In the genomic region with DNA sequence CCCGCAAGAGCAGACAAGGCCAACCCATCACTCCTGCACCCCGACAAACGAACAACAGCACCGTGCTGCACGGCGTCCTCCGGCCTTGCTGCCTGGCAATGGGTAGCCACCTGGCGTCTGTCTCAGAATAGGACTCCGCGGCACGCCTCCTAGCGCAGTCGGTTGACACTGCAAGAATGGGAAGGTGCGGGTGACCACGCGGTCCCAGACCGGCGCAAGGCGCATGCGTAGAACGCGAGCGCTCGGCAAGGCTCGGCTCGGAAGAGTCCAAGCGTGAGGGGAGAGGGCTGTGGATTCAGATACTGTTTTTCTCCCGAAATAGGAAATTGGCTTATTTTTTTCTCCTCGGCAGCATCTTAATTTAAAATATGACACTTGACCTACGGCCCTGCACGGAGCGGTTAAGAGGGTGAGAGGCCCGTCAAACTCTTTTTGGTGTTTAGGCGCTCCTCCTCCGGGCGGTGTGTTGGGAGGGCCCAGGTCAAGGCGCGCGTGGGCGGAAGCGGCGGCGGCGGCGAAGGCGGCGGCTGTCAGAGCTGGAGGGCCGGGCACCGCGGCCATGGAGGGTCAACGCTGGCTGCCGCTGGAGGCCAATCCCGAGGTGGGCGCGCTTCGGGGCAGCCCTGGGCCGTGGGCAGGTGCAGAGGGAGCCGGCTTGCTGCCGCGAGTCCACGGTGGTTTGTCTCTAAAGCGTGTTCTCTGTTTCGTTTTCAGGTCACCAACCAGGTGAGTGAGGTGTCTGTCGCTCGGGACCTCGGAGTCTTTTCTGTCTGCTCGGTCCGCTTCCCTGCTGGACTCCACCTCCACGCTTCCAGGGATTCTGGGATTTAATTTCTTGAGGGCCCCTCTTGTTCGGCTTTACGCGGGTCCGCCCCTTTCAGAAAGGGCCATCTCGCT, we compare ENCODE assay signal across 8 cellular contexts. TPM values are rescaled to one million over a fixed set of nuclear protein-coding genes. Genes with fewer than 3 reads are reported as not detected.
DNase-seq lines count a peak whose midpoint lies in the region; ATAC-seq and TF ChIP-seq lines count a peak whose summit lies in the region.

Gene UCHL3 (plus strand): TSS at position 530 of the 897 bp plus-strand sequence. CDS start 30 bp downstream, at position 560.

- POLR2A ChIA-PET in OCI-LY7 (lab: Charles Lee): interaction anchor here (0.6 to 1.7 kb wide), 11 partner anchors 8 to 1689 kb away, joined by 3 to 8 read pairs (median 4); partner anchors contain the start of genes COMMD6 and TBC1D4

- H3K36me3 ChIP-seq in OCI-LY7 (ENCODE audit: insufficient read depth, low read length): peaks cover 25% of the 10 kb centered on the region

- intact Hi-C loops in OCI-LY7 (cut with micrococcal nuclease; ENCODE audit: unreplicated experiment): loop anchor here (1.0 to 5.0 kb wide), 4 partner anchors 12 to 177 kb away; partner anchors contain the start of genes COMMD6 and TBC1D4

- H2AFZ ChIP-seq in OCI-LY7 (ENCODE audit: low read length): peak within 1 kb of the TSS; percentile 97

- peak within 1 kb of the TSS; percentile 96 for H3K4me2 ChIP-seq in OCI-LY7 (ENCODE audit: low read length)

- peak; percentile 97 for ATAC-seq in GM21515 (IDR thresholded peaks at IDR 0.05; ENCODE audit: unreplicated experiment)

- no TSS peak for BruUV-seq in OCI-LY7 (replicated peaks; lab: Mats Ljungman, UMichigan)

- H3K4me3 ChIP-seq in OCI-LY7 (ENCODE audit: low read depth, low read length, poor library complexity, severe bottlenecking) (peak within 1 kb of the TSS; percentile 97), mononuclear cell (ENCODE audit: low read length) (peak within 1 kb of the TSS; percentile 93)

- H3K27me3 ChIP-seq in mononuclear cell (ENCODE audit: insufficient read depth, low read length): no peaks in the 10 kb centered on the region

- TF ChIP-seq CTCF in OCI-LY7 (conservative IDR thresholded peaks at IDR 0.05; ENCODE audit: low read length): peak; percentile 82

- no peaks in the 10 kb centered on the region for H3K9me2 ChIP-seq in OCI-LY7 (ENCODE audit: insufficient read depth, low read length)

- peaks cover 26% of the 10 kb centered on the region; the same call in 1 of the 2 replicates for H3K79me2 ChIP-seq in OCI-LY7 (ENCODE audit: insufficient read depth, low read depth, low read length)

- CTCF ChIA-PET in OCI-LY7 (lab: Charles Lee; ENCODE audit: unreplicated experiment): no interaction called here

- peak; percentile 72 for DNase-seq in DMS 273 treated with DMSO at 0.1 percent for 48 hours (lab: John Stamatoyannopoulos, UW)
- DNase-seq in HuH-7.5 (ENCODE audit: low spot score): peak; percentile 83
- peak; percentile 99 for DNase-seq in OCI-LY7 (ENCODE audit: low spot score)
- peak; percentile 97 for DNase-seq in activated T-cell treated with anti-CD3 and anti-CD28 coated beads for 24 hours (ENCODE audit: low read depth)
- peak; percentile 88 for DNase-seq in epidermal melanocyte (ENCODE audit: insufficient read length, low spot score)
- peak; percentile 95 for DNase-seq in stimulated activated CD8-positive, alpha-beta memory T cell treated with anti-CD3 and anti-CD28 coated beads, Interleukin-4, amount 100 ng/mL, for 24 hours (ENCODE audit: low read depth)

- peaks cover 31% of the 10 kb centered on the region for H3K4me1 ChIP-seq in OCI-LY7 (ENCODE audit: insufficient read depth, low read length, poor library complexity, severe bottlenecking)
- H3K4me1 ChIP-seq in mononuclear cell (ENCODE audit: insufficient read depth, low read length): peaks cover 28% of the 10 kb centered on the region

- H3K9me3 ChIP-seq in OCI-LY7 (ENCODE audit: low read length): no peaks in the 10 kb centered on the region
- no peaks in the 10 kb centered on the region for H3K9me3 ChIP-seq in mononuclear cell (ENCODE audit: low read depth, low read length)

- H3K27ac ChIP-seq in OCI-LY7 (ENCODE audit: low read depth, low read length, poor library complexity, severe bottlenecking): peak within 1 kb of the TSS; percentile 43

- H4K20me1 ChIP-seq in OCI-LY7 (ENCODE audit: insufficient read depth, low read length): peaks cover 6% of the 10 kb centered on the region

RNA-seq across cellular contexts. Expression of gene UCHL3, which starts in this region (rescaled TPM):
- 34.7 and 39.6 TPM in 2 replicates for total RNA-seq in OCI-LY7 (2014; rRNA removed; shearing (Covaris generic))
- total RNA-seq in OCI-LY7 (2022) (45.0 and 49.5 TPM in 2 replicates), mononuclear cell (28.5 TPM)

Comparison
In these comparisons a context has a peak if more than half of its experiments do, and no peak if none do; other contexts are left out.
1. Peak in every context shown above with its lines: DNase-seq, ATAC-seq, H3K4me3 ChIP-seq and H3K27ac ChIP-seq.